In the genomic region with DNA sequence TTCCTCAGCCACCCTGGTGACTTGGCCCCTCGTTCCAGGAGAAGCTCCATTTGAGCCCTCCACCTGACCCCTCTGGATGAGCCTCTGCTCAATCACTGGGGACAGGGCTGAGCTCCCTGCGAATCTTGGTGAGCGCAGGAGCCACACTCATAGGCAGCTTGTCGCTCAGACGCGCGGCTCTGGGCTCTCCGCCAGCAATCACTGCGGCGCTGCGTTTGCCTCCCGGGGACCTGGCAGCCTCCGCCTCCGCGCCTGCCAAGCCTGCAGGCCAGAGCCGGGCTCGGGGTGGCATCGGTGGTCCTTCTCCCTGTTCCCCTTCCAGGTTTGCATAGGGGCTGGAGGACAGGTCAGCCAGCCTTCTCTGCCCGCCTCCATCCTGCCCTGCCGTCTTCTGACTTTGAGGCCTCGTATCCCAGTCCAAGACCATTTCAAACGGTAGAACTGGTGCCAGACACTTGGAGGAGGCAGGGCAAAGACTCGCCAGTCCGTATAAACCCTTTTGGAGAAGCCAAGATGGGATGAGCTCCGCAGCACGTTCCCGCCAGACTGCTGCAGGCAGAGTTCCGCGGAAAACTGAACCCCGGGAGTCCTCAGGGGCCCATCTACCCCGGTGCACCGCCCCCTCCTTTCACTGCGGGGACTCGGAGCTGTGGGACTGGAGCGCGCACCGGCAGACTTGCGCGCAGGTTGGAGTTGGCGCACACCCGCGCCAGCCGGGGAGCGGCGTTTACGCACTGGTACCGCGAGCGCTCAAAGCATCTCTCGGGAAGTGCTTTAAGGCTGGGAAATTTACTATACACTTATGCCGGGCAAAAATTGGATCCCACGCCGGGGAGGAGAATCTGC, we compare ENCODE assay signal across 8 cellular contexts. TPM values are rescaled to one million over a fixed set of nuclear protein-coding genes. Genes with fewer than 3 reads are reported as not detected.
A peak's percentile ranks its signal among the peaks of the same experiment; 100 is the strongest.
DNase-seq lines count a peak whose midpoint lies in the region; ATAC-seq, FAIRE-seq and TF ChIP-seq lines count a peak whose summit lies in the region.

No MANE protein-coding gene starts in this region.

- peaks cover 36% of the 10 kb centered on the region for H3K27me3 ChIP-seq in GM23248 (replicated peaks; ENCODE audit: insufficient read depth)
- peaks cover 64% of the 10 kb centered on the region for H3K27me3 ChIP-seq in NT2/D1 (ENCODE audit: insufficient read depth, insufficient read length)
- H3K27me3 ChIP-seq in endothelial cell of umbilical vein (ENCODE audit: control insufficient read depth in 2 of 2, insufficient read depth in 2 of 2, low read length in 2 of 2): peaks cover 54 to 60% of the 10 kb centered on the region in 2 experiments
- peaks cover 0 to 13% (median 6%) of the 10 kb centered on the region in 4 donors for H3K27me3 ChIP-seq in upper lobe of left lung

- no peak for TF ChIP-seq POLR2A in endothelial cell of umbilical vein (IDR thresholded peaks at IDR 0.05; ENCODE audit: low read depth, low read length)
- no peak for TF ChIP-seq POLR2A in upper lobe of left lung (IDR thresholded peaks at IDR 0.05)

- in situ Hi-C loops in GM23248 (cut with MboI): no loop called here

- FAIRE-seq in endothelial cell of umbilical vein (lab: Jason Lieb, UNC): no peak

- dilution Hi-C loops in endothelial cell of umbilical vein (cut with MboI; ENCODE audit: extremely low pct_ligation_motif_present, low sequenced_read_pairs): no loop called here

- TF ChIP-seq EP300 in upper lobe of left lung (IDR thresholded peaks at IDR 0.05): no peak

- intact Hi-C loops in endothelial cell of umbilical vein (cut with micrococcal nuclease): no loop called here

- peak overlapping the region; percentile 58 for H3K4me3 ChIP-seq in AG04449 (ENCODE audit: low read depth, low read length)
- peak overlapping the region; percentile 73 for H3K4me3 ChIP-seq in GM23248
- H3K4me3 ChIP-seq in NT2/D1 (ENCODE audit: insufficient read length, low read depth): peak overlapping the region; percentile 53
- no peak overlapping the region for H3K4me3 ChIP-seq in endothelial cell of umbilical vein (replicated peaks in 1 of 3; ENCODE audit: insufficient read depth in 1 of 3, low read depth in 1 of 3, low read length in 3 of 3)
- peak overlapping the region; percentile 20 for H3K4me3 ChIP-seq in mesodermal cell (ENCODE audit: extremely low read depth, insufficient read depth, low read length, poor library complexity, severe bottlenecking)
- H3K4me3 ChIP-seq in upper lobe of left lung: peak overlapping the region in 3 of 4 donors; percentile 22 to 48 (median 44)

- WGBS in GM23248 (ENCODE audit: low coverage in 1 of 2, low lambda C conversion rate in 2 of 2, missing lambda C conversion rate in 2 of 2), 2 experiments: 1 to 2% methylated on average over 49 to 53 of the region's 53 CpGs
- 1 to 2% methylated on average over 45 to 48 of the region's 53 CpGs for WGBS in mesodermal cell (ENCODE audit: insufficient coverage in 2 of 2), 2 experiments
- WGBS in upper lobe of left lung, 2 donors: 1% methylated on average over 21 to 48 of the region's 53 CpGs

- no peak overlapping the region for H3K27ac ChIP-seq in GM23248
- H3K27ac ChIP-seq in endothelial cell of umbilical vein (ENCODE audit: insufficient read depth, low read depth, low read length): no peak overlapping the region
- no peak overlapping the region for H3K27ac ChIP-seq in mesodermal cell (ENCODE audit: low read depth, low read length, severe bottlenecking)
- H3K27ac ChIP-seq in upper lobe of left lung: no peak overlapping the region

- no peaks in the 10 kb centered on the region for H3K79me2 ChIP-seq in GM23248 (ENCODE audit: insufficient read depth)
- H3K79me2 ChIP-seq in endothelial cell of umbilical vein (ENCODE audit: control insufficient read depth, insufficient read depth, low read length): no peaks in the 10 kb centered on the region

- H3K9ac ChIP-seq in GM23248 (no peak overlapping the region), NT2/D1 (ENCODE audit: insufficient read length, low read depth) (peak overlapping the region; percentile 61), endothelial cell of umbilical vein (replicated peaks; ENCODE audit: extremely low read depth, insufficient read depth, low read length) (no peak overlapping the region)

- DNase-seq in AG04449 (ENCODE audit: low read depth, low spot score): no peak
- peak; percentile 65 for DNase-seq in GM23248
- DNase-seq in NT2/D1 (ENCODE audit: low read depth, low spot score): no peak
- peak; percentile 9 for DNase-seq in endothelial cell of umbilical vein (ENCODE audit: low read depth, low spot score)
- DNase-seq in upper lobe of left lung: peak; percentile 33 to 91
- DNase-seq in activated CD4-positive, CD25-positive, alpha-beta regulatory T cell (lab: John Stamatoyannopoulos, UW): no peak
- DNase-seq in T-helper 9 cell: no peak

- CTCF ChIA-PET in AG04449 (lab: Yijun Ruan, JAX): interaction anchor here (0.7 to 3.1 kb wide), 46 partner anchors 10 to 511 kb away, joined by 3 to 32 read pairs (median 4); no protein-coding TSS in a partner anchor
- CTCF ChIA-PET in endothelial cell of umbilical vein (lab: Charles Lee): interaction anchor here (1.1 to 1.7 kb wide), 5 partner anchors 16 to 427 kb away, joined by 3 to 7 read pairs (median 4); no protein-coding TSS in a partner anchor

- BruUV-seq in endothelial cell of umbilical vein (replicated peaks; lab: Mats Ljungman, UMichigan): no TSS peak

- 0 out of 2 replicates have a peak, but pooled peaks cover 3% of the 10 kb centered on the region for H3K4me1 ChIP-seq in GM23248 (ENCODE audit: insufficient read depth)
- H3K4me1 ChIP-seq in NT2/D1 (ENCODE audit: insufficient read depth, insufficient read length): peaks cover 2% of the 10 kb centered on the region
- no peaks in the 10 kb centered on the region for H3K4me1 ChIP-seq in endothelial cell of umbilical vein (ENCODE audit: control insufficient read depth, extremely low read depth, insufficient read depth, low read length)
- peaks cover 5% of the 10 kb centered on the region for H3K4me1 ChIP-seq in mesodermal cell (ENCODE audit: control insufficient read depth, insufficient read depth, low read length, poor library complexity, severe bottlenecking)
- peaks cover 19 to 23% (median 22%) of the 10 kb centered on the region in 4 donors for H3K4me1 ChIP-seq in upper lobe of left lung

- H2AFZ ChIP-seq in GM23248: peak overlapping the region; percentile 56
- H2AFZ ChIP-seq in endothelial cell of umbilical vein (ENCODE audit: low read depth, low read length): no peak overlapping the region

- ATAC-seq in upper lobe of left lung (ENCODE audit: low FRiP score in 2 of 2): peak; percentile 42 to 55

- H3K4me2 ChIP-seq in GM23248 (ENCODE audit: unreplicated experiment) (peak overlapping the region; percentile 88), endothelial cell of umbilical vein (ENCODE audit: insufficient read depth, low read length) (no peak overlapping the region)

- no peaks in the 10 kb centered on the region for H3K9me2 ChIP-seq in GM23248 (ENCODE audit: insufficient read depth)

- POLR2A ChIA-PET in AG04449 (lab: Yijun Ruan, JAX) (interaction anchor here (0.6 kb wide), 1 partner anchor 667 kb away, joined by 3 read pairs; no protein-coding TSS in a partner anchor), endothelial cell of umbilical vein (lab: Charles Lee) (no interaction called here)

- TF ChIP-seq CTCF in AG04449 (IDR thresholded peaks at IDR 0.05; ENCODE audit: insufficient read depth, low read length, missing control alignments): no peak
- no peak for TF ChIP-seq CTCF in endothelial cell of umbilical vein (IDR thresholded peaks at IDR 0.05; ENCODE audit: extremely low read depth in 1 of 2, insufficient read depth in 1 of 2, low read depth in 1 of 2, low read length in 2 of 2)
- no peak for TF ChIP-seq CTCF in upper lobe of left lung (IDR thresholded peaks at IDR 0.05)

- H4K20me1 ChIP-seq in GM23248 (ENCODE audit: insufficient read depth) (no peaks in the 10 kb centered on the region), endothelial cell of umbilical vein (replicated peaks; ENCODE audit: control insufficient read depth, extremely low read depth, insufficient read depth, low read length) (no peaks in the 10 kb centered on the region)

- H3F3A ChIP-seq in GM23248 (ENCODE audit: insufficient read depth): 0 out of 2 replicates have a peak, but pooled peaks cover 3% of the 10 kb centered on the region

- no peaks in the 10 kb centered on the region for H3K9me3 ChIP-seq in GM23248 (ENCODE audit: low read depth)
- H3K9me3 ChIP-seq in NT2/D1 (ENCODE audit: insufficient read depth, low read length): no peaks in the 10 kb centered on the region
- H3K9me3 ChIP-seq in endothelial cell of umbilical vein (replicated peaks; ENCODE audit: control insufficient read depth, insufficient read depth, low read length): no peaks in the 10 kb centered on the region
- no peaks in the 10 kb centered on the region for H3K9me3 ChIP-seq in mesodermal cell (ENCODE audit: control insufficient read depth, low read length)
- H3K9me3 ChIP-seq in upper lobe of left lung: no peaks in the 10 kb centered on the region

- no peaks in the 10 kb centered on the region for H3K36me3 ChIP-seq in GM23248 (ENCODE audit: low read depth)
- no peaks in the 10 kb centered on the region for H3K36me3 ChIP-seq in NT2/D1 (ENCODE audit: insufficient read depth, insufficient read length, low read length)
- H3K36me3 ChIP-seq in endothelial cell of umbilical vein (ENCODE audit: control insufficient read depth in 2 of 2, extremely low read depth in 1 of 2, insufficient read depth in 2 of 2, low read length in 2 of 2): no peaks in the 10 kb centered on the region
- H3K36me3 ChIP-seq in mesodermal cell (ENCODE audit: control insufficient read depth, insufficient read depth, low read length): no peaks in the 10 kb centered on the region
- H3K36me3 ChIP-seq in upper lobe of left lung: no peaks in the 10 kb centered on the region

- H3K9me1 ChIP-seq in endothelial cell of umbilical vein (replicated peaks; ENCODE audit: control insufficient read depth, extremely low read depth, insufficient read depth, low read length): no peaks in the 10 kb centered on the region

TF ChIP-seq in endothelial cell of umbilical vein, 7 proteins besides CTCF, POLR2A, EP300 and RAD21 (continues in another document):
- TF ChIP-seq EZH2 (IDR thresholded peaks at IDR 0.05; ENCODE audit: borderline replicate concordance, low read depth, low read length, severe bottlenecking): peak; percentile 20

RNA-seq across cellular contexts. Expression of gene TACR1, which starts 1.0 kb away (rescaled TPM):
- 0.11 and 0.13 TPM in 2 replicates for total RNA-seq in GM23248 (2014; rRNA removed; shearing (Covaris generic))
- polyA plus RNA-seq in GM23248 (2016; fragmentation: Nextera tagmentation; extraction: Ambion mirVana): 0.05 and 0.65 TPM in 2 replicates
- total RNA-seq in endothelial cell of umbilical vein: not detected in 2 replicates
- not detected in 2 replicates for polyA plus RNA-seq in endothelial cell of umbilical vein
- not detected in 2 replicates for polyA plus RNA-seq in endothelial cell of umbilical vein (2011; cell fraction: cytosol; rRNA removed)
- not detected in 2 replicates for polyA plus RNA-seq in endothelial cell of umbilical vein (2011; cell fraction: nucleus; rRNA removed)
- not detected in 2 replicates for polyA plus RNA-seq in endothelial cell of umbilical vein (2012)
- polyA minus RNA-seq in endothelial cell of umbilical vein: not detected in 2 replicates
- polyA minus RNA-seq in endothelial cell of umbilical vein (2011; cell fraction: cytosol; rRNA and poly(A)+ RNA removed): not detected
- not detected in 2 replicates for polyA minus RNA-seq in endothelial cell of umbilical vein (2011; cell fraction: nucleus; rRNA and poly(A)+ RNA removed)
- polyA plus RNA-seq in mesodermal cell (2013, experiment 1 of 2): 0.11 TPM
- 0.15 TPM for polyA plus RNA-seq in mesodermal cell (2013, experiment 2 of 2)
- total RNA-seq in upper lobe of left lung: 1 to 10 TPM in 4 of 6 donors, under 1 TPM in 1, not detected in 1; 0.46 to 4.2 (median 1.5) TPM

Comparison
In these comparisons a context has a peak if more than half of its experiments do, and no peak if none do; other contexts are left out.
1. DNase-seq: peak in GM23248 (single experiment), endothelial cell of umbilical vein (single experiment) and upper lobe of left lung (2 of 2); none in AG04449 (single experiment), NT2/D1 (single experiment), activated CD4-positive, CD25-positive, alpha-beta regulatory T cell (0 of 4) and T-helper 9 cell (single experiment).
2. H3K4me3 ChIP-seq: peak in AG04449 (single experiment), GM23248 (single experiment), NT2/D1 (single experiment), mesodermal cell (single experiment) and upper lobe of left lung (3 of 4); none in endothelial cell of umbilical vein (0 of 3).